Comparison of ENCODE assay signal across 8 cellular contexts in the genomic region with DNA sequence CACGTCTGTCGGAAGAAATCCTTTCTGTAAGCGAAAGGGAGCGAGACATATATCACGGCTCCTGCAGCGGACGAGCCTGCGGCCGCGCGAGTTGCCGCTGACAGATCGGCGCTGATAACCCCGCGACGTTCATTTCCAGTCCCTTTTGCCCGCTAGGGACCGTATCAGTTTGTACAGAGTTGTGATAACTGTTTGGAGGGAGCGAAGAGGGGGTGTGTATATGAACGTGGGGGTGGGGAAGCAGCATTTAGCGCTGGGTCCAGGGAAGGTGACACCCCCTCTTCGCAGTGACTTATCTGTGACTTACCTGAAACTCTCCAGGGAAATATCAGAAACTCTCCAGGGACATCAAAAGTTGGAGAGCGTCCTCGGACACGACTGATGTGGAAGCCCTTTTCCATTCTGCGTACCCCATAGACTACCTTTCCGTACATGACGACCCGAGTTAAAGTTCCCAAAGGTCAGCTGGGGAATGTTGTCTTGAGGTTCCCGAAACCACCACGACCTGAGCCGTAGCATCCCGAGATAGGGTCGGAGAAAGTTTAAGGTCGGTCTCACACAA. TPM values are rescaled to one million over a fixed set of nuclear protein-coding genes. Genes with fewer than 3 reads are reported as not detected.
DNase-seq lines count a peak whose midpoint lies in the region; ATAC-seq and TF ChIP-seq lines count a peak whose summit lies in the region.

No MANE protein-coding gene starts in this region.

- CTCF ChIA-PET in Caco-2 (lab: Charles Lee): interaction anchor here (1.0 kb wide), 1 partner anchor 124 kb away, joined by 3 read pairs; no protein-coding TSS in a partner anchor

- peak overlapping the region; percentile 74 for H3K4me3 Mint-ChIP-seq in Caco-2 (ENCODE audit: unreplicated experiment)
- peak overlapping the region; percentile 96 for H3K4me3 Mint-ChIP-seq in central memory CD8-positive, alpha-beta T cell

- DNase-seq in Caco-2 (peak; percentile 76 to 82), NCI-H748 (lab: John Stamatoyannopoulos, UW; ENCODE audit: unreplicated experiment) (peak; percentile 62), iPS-NIHi11 (ENCODE audit: low spot score) (no peak)
- no peak for DNase-seq in central memory CD8-positive, alpha-beta T cell (ENCODE audit: low spot score in 2 of 2)

- H3K27me3 ChIP-seq in Caco-2 (replicated peaks; ENCODE audit: control insufficient read depth, insufficient read depth, low read length) (no peaks in the 10 kb centered on the region), mucosa of stomach (ENCODE audit: control insufficient read depth, insufficient read depth, low read length) (peaks cover 40% of the 10 kb centered on the region)

- H3K27ac Mint-ChIP-seq in Caco-2 (ENCODE audit: unreplicated experiment): peak overlapping the region; percentile 91
- H3K27ac Mint-ChIP-seq in central memory CD8-positive, alpha-beta T cell (ENCODE audit: low read depth): no peak overlapping the region

- ATAC-seq in central memory CD8-positive, alpha-beta T cell (replicated peaks; ENCODE audit: extremely low read depth, poor library complexity, severe bottlenecking): peak; percentile 29
- ATAC-seq in GM21717 (IDR thresholded peaks at IDR 0.05; ENCODE audit: unreplicated experiment) (no peak), HG03175 (IDR thresholded peaks at IDR 0.05; ENCODE audit: unreplicated experiment) (no peak), HG03469 (IDR thresholded peaks at IDR 0.05; ENCODE audit: unreplicated experiment) (no peak)

- H3K36me3 ChIP-seq in Caco-2 (ENCODE audit: control insufficient read depth, insufficient read depth, low read length) (peaks cover 13% of the 10 kb centered on the region), mucosa of stomach (ENCODE audit: control insufficient read depth, insufficient read depth, low read length) (peaks cover 11% of the 10 kb centered on the region)

- peak overlapping the region; percentile 69 for H3K4me3 ChIP-seq in Caco-2 (ENCODE audit: low read depth, low read length)
- H3K4me3 ChIP-seq in mucosa of stomach (ENCODE audit: low read length): peak overlapping the region; percentile 72

- no peaks in the 10 kb centered on the region for H3K27me3 Mint-ChIP-seq in Caco-2 (ENCODE audit: insufficient read depth, unreplicated experiment)
- H3K27me3 Mint-ChIP-seq in central memory CD8-positive, alpha-beta T cell: peaks cover 79% of the 10 kb centered on the region

- peaks cover 10% of the 10 kb centered on the region for H3K4me1 Mint-ChIP-seq in Caco-2 (ENCODE audit: low read depth, unreplicated experiment)
- H3K4me1 Mint-ChIP-seq in central memory CD8-positive, alpha-beta T cell: peaks cover 37% of the 10 kb centered on the region

- H3K9ac ChIP-seq in mucosa of stomach (ENCODE audit: low read length): peak overlapping the region; percentile 99

- intact Hi-C loops in Caco-2 (cut with micrococcal nuclease; ENCODE audit: unreplicated experiment): loop anchor here (1.0 to 5.0 kb wide), 4 partner anchors 84 to 191 kb away; no protein-coding TSS in a partner anchor

- TF ChIP-seq CTCF in Caco-2 (IDR thresholded peaks at IDR 0.05; ENCODE audit: insufficient read depth in 1 of 2, low read depth in 1 of 2, low read length in 1 of 2, severe bottlenecking in 1 of 2, unreplicated experiment in 1 of 2): peak in 1 of 2 experiments; percentile 42

- peaks cover 49% of the 10 kb centered on the region for H3K36me3 Mint-ChIP-seq in Caco-2 (ENCODE audit: insufficient read depth, unreplicated experiment)
- peaks cover 30% of the 10 kb centered on the region for H3K36me3 Mint-ChIP-seq in central memory CD8-positive, alpha-beta T cell (ENCODE audit: insufficient read depth)

- H3K9me3 Mint-ChIP-seq in Caco-2 (ENCODE audit: unreplicated experiment): no peaks in the 10 kb centered on the region
- H3K9me3 Mint-ChIP-seq in central memory CD8-positive, alpha-beta T cell: no peaks in the 10 kb centered on the region

- H3K4me1 ChIP-seq in Caco-2: no peaks in the 10 kb centered on the region; the same call in 1 of the 2 replicates
- H3K4me1 ChIP-seq in mucosa of stomach (ENCODE audit: control insufficient read depth, insufficient read depth, low read length): peaks cover 7% of the 10 kb centered on the region

- BruUV-seq in Caco-2 (replicated peaks; lab: Mats Ljungman, UMichigan): no TSS peak

- H3K9me3 ChIP-seq in Caco-2: no peaks in the 10 kb centered on the region
- H3K9me3 ChIP-seq in mucosa of stomach (ENCODE audit: control insufficient read depth, low read length): no peaks in the 10 kb centered on the region

- POLR2A ChIA-PET in Caco-2 (lab: Charles Lee): interaction anchor here (1.0 kb wide), 1 partner anchor 81 kb away, joined by 3 read pairs; no protein-coding TSS in a partner anchor

RNA-seq across cellular contexts. Expression of a gene that starts 0.9 kb away (rescaled TPM):
- total RNA-seq in Caco-2 (2022): 124 and 136 TPM in 2 replicates

Comparison
In these comparisons a context has a peak if more than half of its experiments do, and no peak if none do; other contexts are left out.
1. DNase-seq: peak in Caco-2 (2 of 2) and NCI-H748 (single experiment); none in central memory CD8-positive, alpha-beta T cell (0 of 2) and iPS-NIHi11 (single experiment).